ENCODE assay signal across 22 cellular contexts in the genomic region with DNA sequence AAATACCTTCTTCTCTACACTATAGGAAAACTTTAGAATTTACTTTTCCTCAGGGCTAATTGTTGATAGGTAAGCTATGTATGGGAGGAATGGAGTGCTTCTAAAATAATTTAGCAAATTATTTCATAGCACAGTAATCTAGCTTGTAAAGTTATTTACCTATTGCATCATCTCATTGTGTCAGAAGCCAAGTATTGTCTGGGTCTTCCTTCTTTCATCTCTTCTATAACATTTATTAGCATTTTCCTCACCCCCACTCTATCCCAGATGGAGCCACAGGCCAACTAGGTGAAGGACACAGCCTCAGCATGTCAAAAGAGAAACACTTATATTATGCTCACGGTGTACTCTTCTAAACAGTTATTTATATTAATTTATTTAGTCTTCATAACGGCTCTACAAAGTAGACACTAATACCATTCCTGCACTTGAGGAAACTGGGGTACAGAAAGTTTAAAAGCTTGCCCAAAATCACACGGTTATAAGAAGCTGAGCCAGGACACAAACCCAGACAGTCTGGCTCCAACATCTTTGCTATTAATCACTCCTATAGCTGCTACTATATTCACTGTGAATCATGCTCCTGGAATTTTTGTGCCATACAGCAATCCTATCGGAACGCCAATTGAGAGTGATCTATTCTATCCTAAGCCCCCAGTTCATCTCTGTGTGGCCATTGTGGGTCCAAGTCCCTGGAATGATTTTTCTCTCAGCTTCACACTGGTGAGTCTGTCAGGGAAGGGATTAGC. TPM values are rescaled to one million over a fixed set of nuclear protein-coding genes. Genes with fewer than 3 reads are reported as not detected.
DNase-seq lines count a peak whose midpoint lies in the region; ATAC-seq, FAIRE-seq and TF ChIP-seq lines count a peak whose summit lies in the region.
"Had no signal": no experiment of that assay in that cellular context is flagged by ENCODE, and none has a peak within 500 bp of the region (broad histone marks: within the 10 kb centered on the region; RNA-seq: fewer than 3 reads in every experiment).

No MANE protein-coding gene starts in this region.

- H3K27ac ChIP-seq in mammary epithelial cell (ENCODE audit: insufficient read depth, low read depth, low read length) = no peak overlapping the region
- H3K27ac ChIP-seq in RWPE1 = no peak overlapping the region
- H3K27ac ChIP-seq in endothelial cell of umbilical vein (ENCODE audit: insufficient read depth, low read depth, low read length) = peak overlapping the region; percentile 84
- H3K27ac ChIP-seq in aorta (ENCODE audit: low read depth in 1 of 2, low read length in 2 of 2) = no peak overlapping the region
- H3K27ac ChIP-seq: 22Rv1, tibial nerve had no signal

- no peak overlapping the region for H3K9ac ChIP-seq in mammary epithelial cell (ENCODE audit: insufficient read depth, low read length)
- peak overlapping the region; percentile 38 for H3K9ac ChIP-seq in endothelial cell of umbilical vein (replicated peaks; ENCODE audit: extremely low read depth, insufficient read depth, low read length)
- peak overlapping the region; percentile 44 for H3K9ac ChIP-seq in skeletal muscle satellite cell (ENCODE audit: low read depth, low read length)

- H3K4me2 ChIP-seq in mammary epithelial cell (ENCODE audit: insufficient read depth, low read depth, low read length) (no peak overlapping the region), endothelial cell of umbilical vein (ENCODE audit: insufficient read depth, low read length) (peak overlapping the region; percentile 11), skeletal muscle satellite cell (ENCODE audit: low read length) (peak overlapping the region; percentile 13)

- ATAC-seq in stimulated activated memory B cell treated with anti-CD40 and anti-IgM and Interleukin-4, amounts not matched to agents 10 μg/mL and 1 μg/mL and 100 μg/mL, for 72 hours = no peak
- ATAC-seq in aorta (ENCODE audit: low FRiP score) = no peak

- no peaks in the 10 kb centered on the region for H3K36me3 ChIP-seq in mammary epithelial cell (ENCODE audit: insufficient read depth, low read length)
- no peaks in the 10 kb centered on the region for H3K36me3 ChIP-seq in endothelial cell of umbilical vein (ENCODE audit: control insufficient read depth in 2 of 2, extremely low read depth in 1 of 2, insufficient read depth in 2 of 2, low read length in 2 of 2)
- H3K36me3 ChIP-seq in skeletal muscle satellite cell (ENCODE audit: insufficient read depth, low read length) = no peaks in the 10 kb centered on the region
- H3K36me3 ChIP-seq in aorta (ENCODE audit: control insufficient read depth in 1 of 2, insufficient read depth in 2 of 2, low read length in 1 of 2) = no peaks in the 10 kb centered on the region
- H3K36me3 ChIP-seq: tibial nerve had no signal

- POLR2A ChIA-PET in MCF 10A (lab: Yijun Ruan, JAX) (interaction anchor here (0.6 to 2.4 kb wide), 11 partner anchors 10 to 1927 kb away, joined by 3 to 13 read pairs (median 4); no protein-coding TSS in a partner anchor), RWPE1 (lab: Yijun Ruan, JAX; ENCODE audit: low non-redundant PET) (no interaction called here), endothelial cell of umbilical vein (lab: Charles Lee) (interaction anchor here (0.6 kb wide), 1 partner anchor 9 kb away, joined by 9 read pairs; no protein-coding TSS in a partner anchor)

- FAIRE-seq in endothelial cell of umbilical vein (lab: Jason Lieb, UNC) = peak; percentile 91
- FAIRE-seq: kidney, small intestine had no signal

- 50% methylated on average over 5 of the region's 5 CpGs for WGBS in mammary epithelial cell (ENCODE audit: low coverage, missing lambda C conversion rate)
- 49 to 51% methylated on average over 5 of the region's 5 CpGs for WGBS in aorta, 2 donors

- H3K4me3 Mint-ChIP-seq in MCF 10A (ENCODE audit: unreplicated experiment) = no peak overlapping the region
- no peak overlapping the region for H3K4me3 Mint-ChIP-seq in stimulated activated memory B cell treated with anti-CD40 and anti-IgM and Interleukin-4, amounts not matched to agents 10 μg/mL and 1 μg/mL and 100 μg/mL, for 72 hours
- H3K4me3 Mint-ChIP-seq: activated CD4-positive, alpha-beta memory T cell treated with anti-CD3 and anti-CD28 coated beads for 36 hours; CD4-positive, alpha-beta T cell had no signal

- H3K79me2 ChIP-seq in mammary epithelial cell (ENCODE audit: insufficient read depth, low read length) (no peaks in the 10 kb centered on the region), endothelial cell of umbilical vein (ENCODE audit: control insufficient read depth, insufficient read depth, low read length) (no peaks in the 10 kb centered on the region)

- H3K4me1 Mint-ChIP-seq in MCF 10A (ENCODE audit: insufficient read depth, unreplicated experiment) = peaks cover 17% of the 10 kb centered on the region
- no peaks in the 10 kb centered on the region for H3K4me1 Mint-ChIP-seq in stimulated activated memory B cell treated with anti-CD40 and anti-IgM and Interleukin-4, amounts not matched to agents 10 μg/mL and 1 μg/mL and 100 μg/mL, for 72 hours

- TF ChIP-seq POLR2A in endothelial cell of umbilical vein (IDR thresholded peaks at IDR 0.05; ENCODE audit: low read depth, low read length) = peak; percentile 31

- peaks cover 6% of the 10 kb centered on the region for H3K36me3 Mint-ChIP-seq in MCF 10A (ENCODE audit: insufficient read depth, unreplicated experiment)
- no peaks in the 10 kb centered on the region for H3K36me3 Mint-ChIP-seq in stimulated activated memory B cell treated with anti-CD40 and anti-IgM and Interleukin-4, amounts not matched to agents 10 μg/mL and 1 μg/mL and 100 μg/mL, for 72 hours
- H3K36me3 Mint-ChIP-seq: activated CD4-positive, alpha-beta memory T cell treated with anti-CD3 and anti-CD28 coated beads for 36 hours had no signal

- DNase-seq in MCF 10A (ENCODE audit: unreplicated experiment) = peak; percentile 81
- no peak for DNase-seq in mammary epithelial cell
- DNase-seq in RWPE1 (ENCODE audit: low spot score) = peak; percentile 48
- peak; percentile 65 for DNase-seq in endothelial cell of umbilical vein (ENCODE audit: low read depth, low spot score)
- no peak for DNase-seq in medulla oblongata (ENCODE audit: extremely low spot score)
- DNase-seq in aorta = no peak
- DNase-seq: activated CD4-positive, alpha-beta memory T cell treated with anti-CD3 and anti-CD28 coated beads for 36 hours; activated T-cell treated with anti-CD3 and anti-CD28 coated beads, Interleukin-2, amount 50 U/mL, for 48 hours; CD4-positive, alpha-beta T cell; cortex of kidney; DMS79 treated with DMSO at 0.1 percent for 48 hours; head of caudate nucleus; kidney; NK-92 treated with Interleukin-12 subunit alpha and Interleukin-12 subunit beta, amount 100 ng/mL, for 24 hours; small intestine had no signal

- H3K9me3 ChIP-seq in mammary epithelial cell (replicated peaks; ENCODE audit: insufficient read depth, low read length) (no peaks in the 10 kb centered on the region), endothelial cell of umbilical vein (replicated peaks; ENCODE audit: control insufficient read depth, insufficient read depth, low read length) (no peaks in the 10 kb centered on the region), skeletal muscle satellite cell (replicated peaks; ENCODE audit: low read length) (no peaks in the 10 kb centered on the region), aorta (ENCODE audit: control insufficient read depth, low read length) (peaks cover 3% of the 10 kb centered on the region)

- no peaks in the 10 kb centered on the region for H3K9me1 ChIP-seq in endothelial cell of umbilical vein (replicated peaks; ENCODE audit: control insufficient read depth, extremely low read depth, insufficient read depth, low read length)

- H3K9me3 Mint-ChIP-seq in MCF 10A (ENCODE audit: unreplicated experiment) = peaks cover 2% of the 10 kb centered on the region
- H3K9me3 Mint-ChIP-seq in stimulated activated memory B cell treated with anti-CD40 and anti-IgM and Interleukin-4, amounts not matched to agents 10 μg/mL and 1 μg/mL and 100 μg/mL, for 72 hours = no peaks in the 10 kb centered on the region

- intact Hi-C loops in MCF 10A (cut with micrococcal nuclease) (loop anchor here (10.0 kb wide), 1 partner anchor 262 kb away; no protein-coding TSS in a partner anchor), mammary epithelial cell (cut with micrococcal nuclease) (no loop called here), endothelial cell of umbilical vein (cut with micrococcal nuclease) (loop anchor here (1.0 to 5.0 kb wide), 3 partner anchors 19 to 285 kb away; no protein-coding TSS in a partner anchor), aorta (cut with DNase I) (no loop called here)

- no TSS peak for BruUV-seq in MCF 10A (replicated peaks; lab: Mats Ljungman, UMichigan)
- no TSS peak for BruUV-seq in mammary epithelial cell (replicated peaks; lab: Mats Ljungman, UMichigan)
- BruUV-seq in endothelial cell of umbilical vein (replicated peaks; lab: Mats Ljungman, UMichigan) = TSS peak; percentile 64

- no peaks in the 10 kb centered on the region for H3K27me3 ChIP-seq in mammary epithelial cell (ENCODE audit: insufficient read depth, low read length)
- H3K27me3 ChIP-seq in endothelial cell of umbilical vein (ENCODE audit: control insufficient read depth in 2 of 2, insufficient read depth in 2 of 2, low read length in 2 of 2) = no peaks in the 10 kb centered on the region
- no peaks in the 10 kb centered on the region for H3K27me3 ChIP-seq in skeletal muscle satellite cell (ENCODE audit: control insufficient read depth, insufficient read depth, low read length)
- no peaks in the 10 kb centered on the region for H3K27me3 ChIP-seq in aorta (ENCODE audit: control insufficient read depth in 1 of 2, insufficient read depth in 2 of 2, low read length in 1 of 2)
- H3K27me3 ChIP-seq: tibial nerve had no signal

- H3K27ac Mint-ChIP-seq in MCF 10A (ENCODE audit: low read depth, unreplicated experiment) = peak overlapping the region; percentile 80
- no peak overlapping the region for H3K27ac Mint-ChIP-seq in stimulated activated memory B cell treated with anti-CD40 and anti-IgM and Interleukin-4, amounts not matched to agents 10 μg/mL and 1 μg/mL and 100 μg/mL, for 72 hours
- H3K27ac Mint-ChIP-seq: activated CD4-positive, alpha-beta memory T cell treated with anti-CD3 and anti-CD28 coated beads for 36 hours; CD4-positive, alpha-beta T cell had no signal

- H3K27me3 Mint-ChIP-seq in MCF 10A (ENCODE audit: insufficient read depth, unreplicated experiment) = no peaks in the 10 kb centered on the region
- H3K27me3 Mint-ChIP-seq in stimulated activated memory B cell treated with anti-CD40 and anti-IgM and Interleukin-4, amounts not matched to agents 10 μg/mL and 1 μg/mL and 100 μg/mL, for 72 hours = no peaks in the 10 kb centered on the region
- H3K27me3 Mint-ChIP-seq: activated CD4-positive, alpha-beta memory T cell treated with anti-CD3 and anti-CD28 coated beads for 36 hours had no signal

- no peak overlapping the region for H3K4me3 ChIP-seq in mammary epithelial cell (replicated peaks in 1 of 3; ENCODE audit: insufficient read depth in 1 of 3, low read depth in 2 of 3, low read length in 3 of 3)
- no peak overlapping the region for H3K4me3 ChIP-seq in endothelial cell of umbilical vein (replicated peaks in 1 of 3; ENCODE audit: insufficient read depth in 1 of 3, low read depth in 1 of 3, low read length in 3 of 3)
- no peak overlapping the region for H3K4me3 ChIP-seq in skeletal muscle satellite cell (ENCODE audit: low read length)
- H3K4me3 ChIP-seq in aorta (ENCODE audit: low read length in 2 of 2) = no peak overlapping the region
- H3K4me3 ChIP-seq: tibial nerve had no signal

- in situ Hi-C loops in mammary epithelial cell (cut with MboI; ENCODE audit: low sequenced_read_pairs in 2 of 2) = no loop called here

- CTCF ChIA-PET in MCF 10A (lab: Yijun Ruan, JAX) = interaction anchor here (0.6 to 2.5 kb wide), 14 partner anchors 10 to 515 kb away, joined by 3 to 21 read pairs (median 3); no protein-coding TSS in a partner anchor
- CTCF ChIA-PET in mammary epithelial cell (lab: Charles Lee; ENCODE audit: low non-redundant PET) = no interaction called here
- CTCF ChIA-PET in RWPE1 (lab: Yijun Ruan, JAX) = interaction anchor here (1.1 kb wide), 1 partner anchor 27 kb away, joined by 4 read pairs; no protein-coding TSS in a partner anchor
- CTCF ChIA-PET in endothelial cell of umbilical vein (lab: Charles Lee) = interaction anchor here (0.6 to 1.9 kb wide), 10 partner anchors 10 to 307 kb away, joined by 3 to 9 read pairs (median 3); no protein-coding TSS in a partner anchor

- no peak overlapping the region for H2AFZ ChIP-seq in mammary epithelial cell (ENCODE audit: low read depth, low read length)
- H2AFZ ChIP-seq in endothelial cell of umbilical vein (ENCODE audit: low read depth, low read length) = peak overlapping the region; percentile 64

- H3K4me1 ChIP-seq in mammary epithelial cell (ENCODE audit: insufficient read depth, low read length) = peaks cover 5% of the 10 kb centered on the region
- H3K4me1 ChIP-seq in endothelial cell of umbilical vein (ENCODE audit: control insufficient read depth, extremely low read depth, insufficient read depth, low read length) = peaks cover 13% of the 10 kb centered on the region
- peaks cover 17% of the 10 kb centered on the region for H3K4me1 ChIP-seq in skeletal muscle satellite cell (ENCODE audit: control insufficient read depth, insufficient read depth, low read length)
- no peaks in the 10 kb centered on the region for H3K4me1 ChIP-seq in aorta (ENCODE audit: control insufficient read depth in 1 of 2, insufficient read depth in 2 of 2, low read length in 2 of 2)
- H3K4me1 ChIP-seq: tibial nerve had no signal

- dilution Hi-C loops in mammary epithelial cell (cut with HindIII; ENCODE audit: low sequenced_read_pairs) = loop anchor here (5.0 kb wide), 1 partner anchor 50 kb away; no protein-coding TSS in a partner anchor
- dilution Hi-C loops in endothelial cell of umbilical vein (cut with MboI; ENCODE audit: extremely low pct_ligation_motif_present, low sequenced_read_pairs) = loop anchor here (25.0 kb wide), 1 partner anchor 295 kb away; a partner anchor contains a TSS

- no peaks in the 10 kb centered on the region for H4K20me1 ChIP-seq in mammary epithelial cell (ENCODE audit: insufficient read depth, low read length)
- no peaks in the 10 kb centered on the region for H4K20me1 ChIP-seq in endothelial cell of umbilical vein (replicated peaks; ENCODE audit: control insufficient read depth, extremely low read depth, insufficient read depth, low read length)

- no peak for TF ChIP-seq CTCF in MCF 10A (IDR thresholded peaks at IDR 0.05; ENCODE audit: unreplicated experiment)
- TF ChIP-seq CTCF in mammary epithelial cell (conservative IDR thresholded peaks at IDR 0.05 in 1 of 2, IDR thresholded peaks at IDR 0.05 in 1 of 2; ENCODE audit: extremely low read depth in 1 of 2, insufficient read depth in 1 of 2, low read depth in 1 of 2, low read length in 2 of 2) = no peak
- TF ChIP-seq CTCF in RWPE1 (conservative IDR thresholded peaks at IDR 0.05; ENCODE audit: low read depth) = no peak
- TF ChIP-seq CTCF in endothelial cell of umbilical vein (IDR thresholded peaks at IDR 0.05; ENCODE audit: extremely low read depth in 1 of 2, insufficient read depth in 1 of 2, low read depth in 1 of 2, low read length in 2 of 2) = no peak

RNA-seq across cellular contexts. Expression of a gene that starts 43.1 kb away (rescaled TPM):
- total RNA-seq in MCF 10A (2022) (not detected in 2 replicates), mammary epithelial cell (not detected), endothelial cell of umbilical vein (not detected in 2 replicates), aorta (not detected)
- polyA plus RNA-seq in mammary epithelial cell (not detected), endothelial cell of umbilical vein (not detected in 2 replicates), aorta (not detected)
- polyA minus RNA-seq in mammary epithelial cell (not detected), endothelial cell of umbilical vein (not detected in 2 replicates)
- not detected in 2 replicates for polyA plus RNA-seq in endothelial cell of umbilical vein (2011; cell fraction: cytosol; rRNA removed)
- polyA plus RNA-seq in endothelial cell of umbilical vein (2011; cell fraction: nucleus; rRNA removed) = not detected in 2 replicates
- polyA plus RNA-seq in endothelial cell of umbilical vein (2012) = not detected in 2 replicates
- not detected for polyA minus RNA-seq in endothelial cell of umbilical vein (2011; cell fraction: cytosol; rRNA and poly(A)+ RNA removed)
- polyA minus RNA-seq in endothelial cell of umbilical vein (2011; cell fraction: nucleus; rRNA and poly(A)+ RNA removed) = not detected in 2 replicates
- total RNA-seq in skeletal muscle satellite cell (2012; rRNA removed) = not detected in 2 replicates
- total RNA-seq: activated CD4-positive, alpha-beta memory T cell treated with anti-CD3 and anti-CD28 coated beads for 36 hours; CD4-positive, alpha-beta T cell; epithelial cell of proximal tubule; kidney; mucosa of gallbladder; omental fat pad; tibial nerve had no signal
- polyA plus RNA-seq: small intestine had no signal

RNA-seq across cellular contexts. Expression of a gene that starts 53.2 kb away (rescaled TPM):
- total RNA-seq in MCF 10A (2022) (not detected in 2 replicates), mammary epithelial cell (not detected), endothelial cell of umbilical vein (not detected in 2 replicates), aorta (not detected)
- polyA plus RNA-seq in mammary epithelial cell (not detected), endothelial cell of umbilical vein (not detected in 2 replicates), aorta (not detected)
- polyA minus RNA-seq in mammary epithelial cell (not detected), endothelial cell of umbilical vein (not detected in 2 replicates)
- polyA plus RNA-seq in endothelial cell of umbilical vein (2011; cell fraction: cytosol; rRNA removed) = not detected in 2 replicates
- not detected in 2 replicates for polyA plus RNA-seq in endothelial cell of umbilical vein (2011; cell fraction: nucleus; rRNA removed)
- not detected in 2 replicates for polyA plus RNA-seq in endothelial cell of umbilical vein (2012)
- polyA minus RNA-seq in endothelial cell of umbilical vein (2011; cell fraction: cytosol; rRNA and poly(A)+ RNA removed) = not detected
- polyA minus RNA-seq in endothelial cell of umbilical vein (2011; cell fraction: nucleus; rRNA and poly(A)+ RNA removed) = not detected in 2 replicates
- not detected in 2 replicates for total RNA-seq in skeletal muscle satellite cell (2012; rRNA removed)
- total RNA-seq: activated CD4-positive, alpha-beta memory T cell treated with anti-CD3 and anti-CD28 coated beads for 36 hours; CD4-positive, alpha-beta T cell; epithelial cell of proximal tubule; kidney; mucosa of gallbladder; omental fat pad; tibial nerve had no signal
- polyA plus RNA-seq: small intestine had no signal

Comparison
In these comparisons a context has a peak if more than half of its experiments do, and no peak if none do; other contexts are left out.
1. DNase-seq: peak in MCF 10A (single experiment), RWPE1 (single experiment) and endothelial cell of umbilical vein (single experiment); none in mammary epithelial cell (single experiment), medulla oblongata (single experiment) and aorta (0 of 2).
2. intact Hi-C loops: an anchor here in MCF 10A (10.0 kb wide) and endothelial cell of umbilical vein (1.0 to 5.0 kb wide); none called in mammary epithelial cell and aorta.